17 cellular contexts compared by ENCODE assay signal in the genomic region with DNA sequence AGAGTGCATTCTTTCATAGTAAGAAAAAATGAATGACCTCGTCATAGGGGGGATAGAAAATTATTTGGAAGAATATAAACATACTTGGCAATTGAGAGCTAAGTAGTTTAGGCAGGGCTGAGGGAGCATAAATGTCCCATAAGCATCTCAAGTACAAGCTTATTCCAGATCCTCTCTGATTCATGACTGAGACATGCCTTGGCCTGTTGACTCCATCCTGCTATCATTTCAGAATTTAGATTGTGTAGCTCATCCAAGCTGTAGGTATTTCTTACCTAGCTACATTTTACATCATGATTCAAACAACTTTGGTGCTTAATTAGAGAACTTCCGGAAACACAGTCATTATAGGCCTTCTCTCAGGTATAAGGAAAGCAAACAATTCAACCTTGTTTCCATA.
"Had no signal": no experiment of that assay in that cellular context is flagged by ENCODE, and none has a peak within 500 bp of the region (broad histone marks: within the 10 kb centered on the region; RNA-seq: fewer than 3 reads in every experiment).

No MANE protein-coding gene starts in this region.

- H3K4me2 ChIP-seq: hepatocyte had no signal

- H3K4me3 Mint-ChIP-seq: activated CD4-positive, alpha-beta memory T cell treated with anti-CD3 and anti-CD28 coated beads for 36 hours; activated naive CD8-positive, alpha-beta T cell treated with anti-CD3 and anti-CD28 coated beads for 36 hours; activated T-helper 17 cell treated with anti-CD3 and anti-CD28 coated beads, Interleukin-2, amount 50 U/mL, for 72 hours; central memory CD8-positive, alpha-beta T cell; natural killer cell had no signal

- FAIRE-seq: islet of Langerhans had no signal

- H3K27me3 Mint-ChIP-seq: activated CD4-positive, alpha-beta memory T cell treated with anti-CD3 and anti-CD28 coated beads for 36 hours; activated naive CD8-positive, alpha-beta T cell treated with anti-CD3 and anti-CD28 coated beads for 36 hours; activated T-helper 17 cell treated with anti-CD3 and anti-CD28 coated beads, Interleukin-2, amount 50 U/mL, for 72 hours; central memory CD8-positive, alpha-beta T cell had no signal

- DNase-seq: activated CD4-positive, alpha-beta memory T cell treated with anti-CD3 and anti-CD28 coated beads for 36 hours; activated naive CD4-positive, alpha-beta T cell; activated naive CD8-positive, alpha-beta T cell treated with anti-CD3 and anti-CD28 coated beads for 36 hours; activated T-cell treated with anti-CD3 and anti-CD28 coated beads for 4 hours; body of pancreas; colonic mucosa; lower lobe of right lung; natural killer cell; stimulated activated naive CD4-positive, alpha-beta T cell; upper lobe of right lung had no signal

- H3K4me1 ChIP-seq: body of pancreas, colonic mucosa, esophagus muscularis mucosa, lower lobe of right lung, upper lobe of right lung had no signal

- H2AFZ ChIP-seq: hepatocyte had no signal

- H3K9me3 Mint-ChIP-seq: activated CD4-positive, alpha-beta memory T cell treated with anti-CD3 and anti-CD28 coated beads for 36 hours; activated naive CD8-positive, alpha-beta T cell treated with anti-CD3 and anti-CD28 coated beads for 36 hours; activated T-helper 17 cell treated with anti-CD3 and anti-CD28 coated beads, Interleukin-2, amount 50 U/mL, for 72 hours; central memory CD8-positive, alpha-beta T cell; natural killer cell had no signal

- H3K36me3 ChIP-seq: colonic mucosa had no signal

- H3K4me3 ChIP-seq: body of pancreas, colonic mucosa, esophagus muscularis mucosa, hepatocyte, lower lobe of right lung, upper lobe of right lung had no signal

- H3K79me2 ChIP-seq: hepatocyte had no signal

- ATAC-seq: activated T-helper 17 cell treated with anti-CD3 and anti-CD28 coated beads, Interleukin-2, amount 50 U/mL, for 72 hours; body of pancreas; lower lobe of right lung; natural killer cell; sciatic nerve; upper lobe of right lung had no signal

- H3K27ac ChIP-seq: body of pancreas, colonic mucosa, esophagus muscularis mucosa, hepatocyte, lower lobe of right lung, neutrophil, upper lobe of right lung had no signal

- H3K4me1 Mint-ChIP-seq: activated naive CD8-positive, alpha-beta T cell treated with anti-CD3 and anti-CD28 coated beads for 36 hours; activated T-helper 17 cell treated with anti-CD3 and anti-CD28 coated beads, Interleukin-2, amount 50 U/mL, for 72 hours; central memory CD8-positive, alpha-beta T cell; natural killer cell had no signal

- H3K27me3 ChIP-seq: body of pancreas, colonic mucosa, esophagus muscularis mucosa, hepatocyte, neutrophil, upper lobe of right lung had no signal

- H3K27ac Mint-ChIP-seq: activated CD4-positive, alpha-beta memory T cell treated with anti-CD3 and anti-CD28 coated beads for 36 hours; activated naive CD8-positive, alpha-beta T cell treated with anti-CD3 and anti-CD28 coated beads for 36 hours; activated T-helper 17 cell treated with anti-CD3 and anti-CD28 coated beads, Interleukin-2, amount 50 U/mL, for 72 hours; natural killer cell had no signal

- H3K9me3 ChIP-seq: body of pancreas, colonic mucosa, esophagus muscularis mucosa, lower lobe of right lung, neutrophil, upper lobe of right lung had no signal
